ENCODE assay signal across 7 cellular contexts in the genomic region with DNA sequence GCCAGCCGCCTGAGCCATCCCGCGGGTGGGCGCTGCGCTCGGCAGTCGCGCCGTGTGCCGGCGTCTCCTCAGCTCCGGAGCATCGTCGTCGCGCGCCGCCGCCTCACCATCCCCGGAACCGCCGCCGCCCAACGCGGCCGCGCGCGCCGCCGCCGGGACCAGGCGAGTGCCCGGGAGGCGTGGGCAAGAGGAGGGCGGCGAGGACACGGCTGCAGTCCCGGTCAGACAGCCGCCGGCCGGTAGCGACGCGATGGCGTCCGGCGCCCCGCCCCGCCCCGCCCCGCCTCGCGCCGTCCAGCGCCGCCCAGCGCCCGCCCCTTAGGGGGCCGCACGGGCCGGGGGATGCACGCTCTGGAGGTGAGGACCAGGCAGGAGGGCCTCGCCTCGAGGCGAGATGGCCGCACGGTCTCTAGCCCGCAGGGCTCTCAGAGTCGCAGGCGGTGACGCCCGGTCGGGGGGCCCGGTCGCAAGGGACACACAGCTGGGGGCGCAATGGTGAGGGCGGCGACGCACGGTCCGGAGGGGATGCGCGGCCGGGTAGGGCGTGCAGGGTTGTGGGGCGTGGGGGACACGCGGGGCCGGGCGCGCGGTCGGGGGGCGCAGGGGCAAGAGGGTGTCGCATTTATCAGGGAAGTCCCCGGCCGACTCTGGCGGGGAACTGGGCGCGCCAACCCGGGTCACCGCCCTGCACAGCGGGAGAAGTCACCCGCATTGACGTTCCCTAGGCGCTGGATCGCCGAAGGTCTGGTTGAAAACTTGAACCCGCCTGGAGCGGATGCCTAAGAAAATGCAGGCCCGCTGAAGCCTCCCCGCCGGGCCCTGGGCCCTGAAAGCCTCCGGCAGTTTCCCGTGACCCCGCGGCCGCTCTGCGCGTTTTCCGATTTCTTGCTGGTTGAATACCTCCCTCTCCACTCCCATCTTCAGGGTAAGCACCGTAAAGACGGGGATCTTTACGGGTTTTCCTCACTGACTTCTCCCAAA. TPM values are rescaled to one million over a fixed set of nuclear protein-coding genes. Genes with fewer than 3 reads are reported as not detected.
DNase-seq lines count a peak whose midpoint lies in the region; ATAC-seq and TF ChIP-seq lines count a peak whose summit lies in the region.

Gene SPIRE1, minus strand, starts transcription at position 259 of the 981 bp plus-strand sequence. Its CDS starts 241 bp downstream, at position 18.

- POLR2A ChIA-PET in activated CD4-positive, alpha-beta T cell treated with anti-CD3 and anti-CD28 coated beads for 36 hours (lab: Charles Lee): no interaction called here

- H3K9me3 ChIP-seq in left lung: no peaks in the 10 kb centered on the region

- CTCF ChIA-PET in activated CD4-positive, alpha-beta T cell treated with anti-CD3 and anti-CD28 coated beads for 36 hours (lab: Charles Lee): interaction anchor here (0.6 to 2.8 kb wide), 7 partner anchors 11 to 951 kb away, joined by 3 to 21 read pairs (median 3); partner anchors contain the start of gene AFG3L2

- H3K36me3 ChIP-seq in left lung: no peaks in the 10 kb centered on the region

- peaks cover 9 to 40% of the 10 kb centered on the region in 2 donors for H3K4me1 ChIP-seq in left lung

- peak; percentile 7; the same call in 1 of the 2 replicates for TF ChIP-seq CTCF in GM12874 (IDR thresholded peaks at IDR 0.05; ENCODE audit: insufficient read depth, low read depth, low read length)
- TF ChIP-seq CTCF in left lung (IDR thresholded peaks at IDR 0.05): no peak

- H3K27ac Mint-ChIP-seq in activated CD4-positive, alpha-beta T cell treated with anti-CD3 and anti-CD28 coated beads for 36 hours: no peak within 1 kb of the TSS

- ATAC-seq in activated CD4-positive, alpha-beta T cell treated with anti-CD3 and anti-CD28 coated beads for 36 hours: peak; percentile 57
- peak; percentile 89 for ATAC-seq in left lung

- H3K36me3 Mint-ChIP-seq in activated CD4-positive, alpha-beta T cell treated with anti-CD3 and anti-CD28 coated beads for 36 hours (ENCODE audit: low read depth): no peaks in the 10 kb centered on the region

- H3K27ac ChIP-seq in left lung: peak within 1 kb of the TSS; percentile 86 to 95

- peaks cover 0 to 22% of the 10 kb centered on the region in 2 donors for H3K27me3 ChIP-seq in left lung

- intact Hi-C loops in activated CD4-positive, alpha-beta T cell treated with anti-CD3 and anti-CD28 coated beads for 36 hours (cut with DNase I, micrococcal nuclease): loop anchor here (1.0 to 10.0 kb wide), 7 partner anchors 45 to 673 kb away; partner anchors contain the start of genes AFG3L2 (in 2 of the 2), CEP76 (in 1 of the 2), IMPA2 (in 1 of the 2) and PRELID3A (in 1 of the 2)
- intact Hi-C loops in left lung (cut with DNase I): no loop called here

- peaks cover 20% of the 10 kb centered on the region for H3K27me3 Mint-ChIP-seq in activated CD4-positive, alpha-beta T cell treated with anti-CD3 and anti-CD28 coated beads for 36 hours

- peaks cover 16% of the 10 kb centered on the region for H3K4me1 Mint-ChIP-seq in activated CD4-positive, alpha-beta T cell treated with anti-CD3 and anti-CD28 coated beads for 36 hours

- peak within 1 kb of the TSS; percentile 71 for H3K4me3 Mint-ChIP-seq in activated CD4-positive, alpha-beta T cell treated with anti-CD3 and anti-CD28 coated beads for 36 hours

- peak; percentile 70 for DNase-seq in HCEC 1CT
- peak; percentile 79 for DNase-seq in NCI-H146 treated with DMSO at 0.1 percent for 48 hours (lab: John Stamatoyannopoulos, UW; ENCODE audit: unreplicated experiment)
- DNase-seq in activated CD4-positive, alpha-beta T cell treated with anti-CD3 and anti-CD28 coated beads for 36 hours: peak; percentile 61
- DNase-seq in dermis blood vessel endothelial cell: peak; percentile 77
- peak; percentile 81 to 92 for DNase-seq in left lung
- peak; percentile 42 for DNase-seq in stimulated activated CD4-positive, alpha-beta T cell treated with anti-CD3 and anti-CD28 coated beads, Interleukin-4, amount 100 ng/mL, for 1 hour

- H3K4me3 ChIP-seq in left lung: peak within 1 kb of the TSS; percentile 69 to 75

- H3K9me3 Mint-ChIP-seq in activated CD4-positive, alpha-beta T cell treated with anti-CD3 and anti-CD28 coated beads for 36 hours (ENCODE audit: low read depth): no peaks in the 10 kb centered on the region

RNA-seq across cellular contexts. Expression of gene SPIRE1, which starts in this region (rescaled TPM):
- total RNA-seq in activated CD4-positive, alpha-beta T cell treated with anti-CD3 and anti-CD28 coated beads for 36 hours: 1 to 10 TPM; 3.0 to 3.8 TPM
- total RNA-seq in dermis blood vessel endothelial cell (22.5 and 25.5 TPM in 2 replicates), left lung (10 to 100 TPM; 43.8 to 50.4 TPM)

Comparison
In these comparisons a context has a peak if more than half of its experiments do, and no peak if none do; other contexts are left out.
1. Peak in every context shown above with its lines: DNase-seq, ATAC-seq, H3K4me3 ChIP-seq and H3K27ac ChIP-seq.
2. intact Hi-C loops: an anchor here in activated CD4-positive, alpha-beta T cell treated with anti-CD3 and anti-CD28 coated beads for 36 hours (1.0 to 10.0 kb wide); none called in left lung.